Comparison of ENCODE assay signal across 8 cellular contexts in genomic region chr19:48633148-48634035, GRCh38. TPM values are rescaled to one million over a fixed set of nuclear protein-coding genes. Genes with fewer than 3 reads are reported as not detected.
DNase-seq lines count a peak whose midpoint lies in the region; ATAC-seq and TF ChIP-seq lines count a peak whose summit lies in the region.

No MANE protein-coding gene starts in this region.

- H3K4me1 ChIP-seq in CD4-positive, CD25-positive, alpha-beta regulatory T cell (ENCODE audit: control insufficient read depth, insufficient read depth, low read length, poor library complexity, severe bottlenecking) = peaks cover 44% of the 10 kb centered on the region
- H3K4me1 ChIP-seq in endocrine pancreas (ENCODE audit: control insufficient read depth, insufficient read depth, low read length) = no peaks in the 10 kb centered on the region
- H3K4me1 ChIP-seq in osteoblast (ENCODE audit: insufficient read depth, low read length) = peaks cover 50% of the 10 kb centered on the region

- peaks cover 11% of the 10 kb centered on the region for H3K36me3 Mint-ChIP-seq in CD4-positive, CD25-positive, alpha-beta regulatory T cell

- TF ChIP-seq CTCF in osteoblast (IDR thresholded peaks at IDR 0.05; ENCODE audit: extremely low read depth, low read depth, low read length) = no peak

- H3K9ac ChIP-seq in endocrine pancreas (ENCODE audit: control insufficient read depth, insufficient read depth, low read length) = no peak overlapping the region

- H3K4me1 Mint-ChIP-seq in CD4-positive, CD25-positive, alpha-beta regulatory T cell = peaks cover 4 to 56% (median 7%) of the 10 kb centered on the region in 4 donors

- no peak for ATAC-seq in CD4-positive, CD25-positive, alpha-beta regulatory T cell (ENCODE audit: low read depth in 2 of 2)
- ATAC-seq in GM19455 (IDR thresholded peaks at IDR 0.05; ENCODE audit: unreplicated experiment) (no peak), HG03432 (IDR thresholded peaks at IDR 0.05; ENCODE audit: unreplicated experiment) (no peak)

- H2AFZ ChIP-seq in osteoblast (ENCODE audit: low read length) = peak overlapping the region; percentile 64

- no peaks in the 10 kb centered on the region for H3K79me2 ChIP-seq in osteoblast (ENCODE audit: insufficient read depth, low read length)

- no peaks in the 10 kb centered on the region for H4K20me1 ChIP-seq in osteoblast (ENCODE audit: insufficient read depth, low read length)

- H3K27me3 Mint-ChIP-seq in CD4-positive, CD25-positive, alpha-beta regulatory T cell = no peaks in the 10 kb centered on the region

- H3K27ac ChIP-seq in CD4-positive, CD25-positive, alpha-beta regulatory T cell (ENCODE audit: insufficient read depth, low read length, poor library complexity, severe bottlenecking) = peak overlapping the region; percentile 95
- peak overlapping the region; percentile 42 for H3K27ac ChIP-seq in osteoblast (ENCODE audit: low read depth, low read length)

- H3K27me3 ChIP-seq in CD4-positive, CD25-positive, alpha-beta regulatory T cell (ENCODE audit: control insufficient read depth, insufficient read depth, low read length) = no peaks in the 10 kb centered on the region
- H3K27me3 ChIP-seq in endocrine pancreas (ENCODE audit: control insufficient read depth, insufficient read depth, low read length) = no peaks in the 10 kb centered on the region
- H3K27me3 ChIP-seq in osteoblast (ENCODE audit: insufficient read depth, low read length) = peaks cover 5% of the 10 kb centered on the region

- no peaks in the 10 kb centered on the region for H3K9me3 ChIP-seq in CD4-positive, CD25-positive, alpha-beta regulatory T cell (ENCODE audit: control insufficient read depth in 2 of 2, low read length in 2 of 2)
- H3K9me3 ChIP-seq in endocrine pancreas (ENCODE audit: control insufficient read depth, low read length) (no peaks in the 10 kb centered on the region), osteoblast (ENCODE audit: low read depth, low read length) (no peaks in the 10 kb centered on the region)

- H3K27ac Mint-ChIP-seq in CD4-positive, CD25-positive, alpha-beta regulatory T cell = peak overlapping the region; percentile 94 to 96 (median 94)

- H3K9me3 Mint-ChIP-seq in CD4-positive, CD25-positive, alpha-beta regulatory T cell = no peaks in the 10 kb centered on the region

- H3K4me3 Mint-ChIP-seq in CD4-positive, CD25-positive, alpha-beta regulatory T cell = peak overlapping the region in 3 of 4 donors; percentile 82 to 90 (median 87)

- peak overlapping the region; percentile 73 for H3K4me2 ChIP-seq in osteoblast (ENCODE audit: insufficient read depth, low read length)

- DNase-seq in CD4-positive, CD25-positive, alpha-beta regulatory T cell = no peak
- DNase-seq in NCI-H82 treated with DMSO at 0.1 percent for 48 hours (lab: John Stamatoyannopoulos, UW; ENCODE audit: unreplicated experiment) (peak; percentile 26), osteoblast (ENCODE audit: insufficient read length, low spot score, missing footprints) (peak; percentile 83), ecto neural progenitor cell (ENCODE audit: low spot score) (no peak), amygdala (lab: John Stamatoyannopoulos, UW) (no peak)

- peaks cover 38% of the 10 kb centered on the region for H3K36me3 ChIP-seq in CD4-positive, CD25-positive, alpha-beta regulatory T cell (ENCODE audit: control insufficient read depth, insufficient read depth, low read length)
- H3K36me3 ChIP-seq in endocrine pancreas (ENCODE audit: control insufficient read depth, insufficient read depth, low read length) (no peaks in the 10 kb centered on the region), osteoblast (ENCODE audit: insufficient read depth, low read length) (no peaks in the 10 kb centered on the region)

- peak overlapping the region; percentile 82 for H3K4me3 ChIP-seq in CD4-positive, CD25-positive, alpha-beta regulatory T cell (ENCODE audit: low read depth, low read length)
- H3K4me3 ChIP-seq in endocrine pancreas (ENCODE audit: control insufficient read depth, insufficient read depth, low read length) (peak overlapping the region; percentile 42), osteoblast (ENCODE audit: insufficient read depth, low read length) (peak overlapping the region; percentile 70)

RNA-seq across cellular contexts. Expression of gene DBP, which starts 3.8 kb away (rescaled TPM):
- total RNA-seq in CD4-positive, CD25-positive, alpha-beta regulatory T cell = 37.7 TPM
- 10 to 100 TPM; 71.2 to 96.6 (median 85.8) TPM for polyA plus RNA-seq in CD4-positive, CD25-positive, alpha-beta regulatory T cell
- 14.5 and 18.3 TPM in 2 replicates for total RNA-seq in osteoblast

RNA-seq across cellular contexts. Expression of gene CA11, which starts 12.6 kb away (rescaled TPM):
- 10.4 TPM for total RNA-seq in CD4-positive, CD25-positive, alpha-beta regulatory T cell
- polyA plus RNA-seq in CD4-positive, CD25-positive, alpha-beta regulatory T cell = 1 to 10 TPM; 4.1 to 6.3 (median 5.2) TPM
- total RNA-seq in osteoblast = 1.8 and 2.7 TPM in 2 replicates

RNA-seq across cellular contexts. Expression of gene SPHK2, which starts 14.1 kb away (rescaled TPM):
- 13.0 TPM for total RNA-seq in CD4-positive, CD25-positive, alpha-beta regulatory T cell
- polyA plus RNA-seq in CD4-positive, CD25-positive, alpha-beta regulatory T cell = 1 to 10 TPM; 4.8 to 8.4 (median 7.5) TPM
- total RNA-seq in osteoblast = 13.0 and 13.3 TPM in 2 replicates

RNA-seq across cellular contexts. Expression of gene RPL18, which starts 14.4 kb away (rescaled TPM):
- total RNA-seq in CD4-positive, CD25-positive, alpha-beta regulatory T cell = 1,690 TPM
- 1,000 to 10,000 TPM; 1,618 to 2,428 (median 2,131) TPM for polyA plus RNA-seq in CD4-positive, CD25-positive, alpha-beta regulatory T cell
- 1,357 and 1,526 TPM in 2 replicates for total RNA-seq in osteoblast

RNA-seq across cellular contexts. Expression of gene FAM83E, which starts 18.5 kb away (rescaled TPM):
- total RNA-seq in CD4-positive, CD25-positive, alpha-beta regulatory T cell = 0.76 TPM
- under 1 TPM in 1 of 4 donors, not detected in 3; 0.31 TPM for polyA plus RNA-seq in CD4-positive, CD25-positive, alpha-beta regulatory T cell
- 0.29 TPM in 1 of 2 replicates, not detected in the other for total RNA-seq in osteoblast

Comparison
In these comparisons a context has a peak if more than half of its experiments do, and no peak if none do; other contexts are left out.
1. DNase-seq: peak in NCI-H82 treated with DMSO at 0.1 percent for 48 hours (single experiment) and osteoblast (single experiment); none in CD4-positive, CD25-positive, alpha-beta regulatory T cell (0 of 3), ecto neural progenitor cell (single experiment) and amygdala (0 of 56).
2. Peak in every context shown above with its lines, with median percentiles within 50 percentile points of each other: H3K4me3 ChIP-seq.